ENCODE assay signal across 25 cellular contexts in genomic region chr22:48198489-48199459, GRCh38.
DNase-seq lines count a peak whose midpoint lies in the region; ATAC-seq and TF ChIP-seq lines count a peak whose summit lies in the region.
"Had no signal": no experiment of that assay in that cellular context is flagged by ENCODE, and none has a peak within 500 bp of the region (broad histone marks: within the 10 kb centered on the region; RNA-seq: fewer than 3 reads in every experiment).

No MANE protein-coding gene starts in this region.

- CTCF ChIA-PET in WTC11 (lab: Charles Lee) = no interaction called here

- POLR2A ChIA-PET in WTC11 (lab: Charles Lee) = no interaction called here

- H3K27ac Mint-ChIP-seq in WTC11 = no peak overlapping the region
- H3K27ac Mint-ChIP-seq: activated CD4-positive, alpha-beta T cell treated with anti-CD3 and anti-CD28 coated beads, Interleukin-2, amount 10 ng/mL, durations not matched to agents 7 days and 5 days; activated CD8-positive, alpha-beta memory T cell treated with anti-CD3 and anti-CD28 coated beads, Interleukin-2, amount 10 ng/mL, durations not matched to agents 7 days and 5 days; activated naive CD4-positive, alpha-beta T cell treated with anti-CD3 and anti-CD28 coated beads for 36 hours; activated T-cell treated with anti-CD3 and anti-CD28 coated beads, Interleukin-2, amount 50 U/mL, for 72 hours; brain; CD14-positive monocyte; mesothelial cell of epicardium; naive thymus-derived CD4-positive, alpha-beta T cell; T-helper 2 cell treated with Interferon-gamma antibody and Interleukin-4, amounts not matched to agents 5 μg/mL and 100 μg/mL, for 36 hours had no signal

- H3K4me1 Mint-ChIP-seq in WTC11 = peaks cover 15% of the 10 kb centered on the region
- H3K4me1 Mint-ChIP-seq: activated CD4-positive, alpha-beta T cell treated with anti-CD3 and anti-CD28 coated beads, Interleukin-2, amount 10 ng/mL, durations not matched to agents 7 days and 5 days; activated CD8-positive, alpha-beta memory T cell treated with anti-CD3 and anti-CD28 coated beads, Interleukin-2, amount 10 ng/mL, durations not matched to agents 7 days and 5 days; mesothelial cell of epicardium; naive thymus-derived CD4-positive, alpha-beta T cell had no signal

- H3K27me3 Mint-ChIP-seq in WTC11 (ENCODE audit: low read depth) = peaks cover 4% of the 10 kb centered on the region; the same call in 1 of the 2 replicates

- ATAC-seq in WTC11 = peak; percentile 73
- no peak for ATAC-seq in left lobe of liver
- no peak for ATAC-seq in HG03139 (IDR thresholded peaks at IDR 0.05; ENCODE audit: unreplicated experiment)
- ATAC-seq: activated CD8-positive, alpha-beta memory T cell treated with anti-CD3 and anti-CD28 coated beads, Interleukin-2, amount 10 ng/mL, durations not matched to agents 7 days and 5 days; activated T-cell treated with anti-CD3 and anti-CD28 coated beads, Interleukin-2, amount 50 U/mL, for 72 hours; heart right ventricle; K562; naive thymus-derived CD4-positive, alpha-beta T cell had no signal

- in situ Hi-C loops in KBM-7 (cut with MboI; ENCODE audit: low pct_unique_long_range_greater_than_20kb, low sequenced_read_pairs) = no loop called here

- H3K36me3 Mint-ChIP-seq in WTC11 = no peaks in the 10 kb centered on the region
- H3K36me3 Mint-ChIP-seq: activated CD8-positive, alpha-beta memory T cell treated with anti-CD3 and anti-CD28 coated beads, Interleukin-2, amount 10 ng/mL, durations not matched to agents 7 days and 5 days; brain; CD14-positive monocyte; mesothelial cell of epicardium; naive thymus-derived CD4-positive, alpha-beta T cell had no signal

- no peak overlapping the region for H3K4me3 Mint-ChIP-seq in WTC11
- H3K4me3 Mint-ChIP-seq: activated CD4-positive, alpha-beta T cell treated with anti-CD3 and anti-CD28 coated beads, Interleukin-2, amount 10 ng/mL, durations not matched to agents 7 days and 5 days; activated CD8-positive, alpha-beta memory T cell treated with anti-CD3 and anti-CD28 coated beads, Interleukin-2, amount 10 ng/mL, durations not matched to agents 7 days and 5 days; activated naive CD4-positive, alpha-beta T cell treated with anti-CD3 and anti-CD28 coated beads for 36 hours; activated T-cell treated with anti-CD3 and anti-CD28 coated beads, Interleukin-2, amount 50 U/mL, for 72 hours; brain; mesothelial cell of epicardium; naive thymus-derived CD4-positive, alpha-beta T cell; T-helper 2 cell treated with Interferon-gamma antibody and Interleukin-4, amounts not matched to agents 5 μg/mL and 100 μg/mL, for 36 hours had no signal

- no peak for TF ChIP-seq CTCF in WTC11 (IDR thresholded peaks at IDR 0.05)

- DNase-seq in KBM-7 = peak; percentile 13
- peak; percentile 19 for DNase-seq in WTC11 (ENCODE audit: low spot score)
- peak; percentile 21 for DNase-seq in left lobe of liver (ENCODE audit: low spot score)
- peak; percentile 42 for DNase-seq in ureter (ENCODE audit: low spot score)
- no peak for DNase-seq in occipital lobe (lab: John Stamatoyannopoulos, UW)
- no peak for DNase-seq in dedifferentiated amniotic fluid mesenchymal stem cell (ENCODE audit: extremely low spot score)
- DNase-seq: activated CD4-positive, alpha-beta T cell treated with anti-CD3 and anti-CD28 coated beads, Interleukin-2, amount 10 ng/mL, durations not matched to agents 7 days and 5 days; activated CD8-positive, alpha-beta memory T cell treated with anti-CD3 and anti-CD28 coated beads, Interleukin-2, amount 10 ng/mL, durations not matched to agents 7 days and 5 days; activated naive CD4-positive, alpha-beta T cell treated with anti-CD3 and anti-CD28 coated beads for 36 hours; activated T-cell treated with anti-CD3 and anti-CD28 coated beads, Interleukin-2, amount 50 U/mL, for 72 hours; effector CD8-positive, alpha-beta T cell; heart right ventricle; naive thymus-derived CD4-positive, alpha-beta T cell; NCI-H1417 treated with DMSO at 0.1 percent for 48 hours; NCI-H774; pancreas; retina; stimulated activated CD4-positive, alpha-beta T cell treated with anti-CD3 and anti-CD28 coated beads, Interleukin-2, amount 100 ng/mL, for 24 hours; WERI-Rb-1 had no signal

- H3K9me3 Mint-ChIP-seq in WTC11 = peaks cover 3% of the 10 kb centered on the region; the same call in 1 of the 2 replicates
- H3K9me3 Mint-ChIP-seq: activated CD4-positive, alpha-beta T cell treated with anti-CD3 and anti-CD28 coated beads, Interleukin-2, amount 10 ng/mL, durations not matched to agents 7 days and 5 days; activated naive CD4-positive, alpha-beta T cell treated with anti-CD3 and anti-CD28 coated beads for 36 hours; mesothelial cell of epicardium had no signal

TF ChIP-seq in WTC11, 78 proteins besides CTCF, POLR2A, EP300 and RAD21:
- no peak for TF ChIP-seq HMGA2 (CRISPR knock-in tag; IDR thresholded peaks at IDR 0.05)
- TF ChIP-seq GABPB1 (CRISPR knock-in tag; IDR thresholded peaks at IDR 0.05) = no peak
- no peak for TF ChIP-seq MLX (CRISPR knock-in tag; IDR thresholded peaks at IDR 0.05)
- no peak for TF ChIP-seq GTF2I (CRISPR knock-in tag; conservative IDR thresholded peaks at IDR 0.05)
- TF ChIP-seq EMX1 (CRISPR knock-in tag; IDR thresholded peaks at IDR 0.05) = no peak
- no peak for TF ChIP-seq AFF4 (CRISPR knock-in tag; IDR thresholded peaks at IDR 0.05; ENCODE audit: borderline replicate concordance)
- no peak for TF ChIP-seq ELF4 (CRISPR knock-in tag; IDR thresholded peaks at IDR 0.05; ENCODE audit: low read depth)
- no peak for TF ChIP-seq RORB (CRISPR knock-in tag; IDR thresholded peaks at IDR 0.05)
- no peak for TF ChIP-seq ZNF512 (CRISPR knock-in tag; IDR thresholded peaks at IDR 0.05; ENCODE audit: borderline replicate concordance)
- TF ChIP-seq ZNF423 (CRISPR knock-in tag; IDR thresholded peaks at IDR 0.05) = no peak
- TF ChIP-seq CREM (CRISPR knock-in tag; IDR thresholded peaks at IDR 0.05) = no peak

Comparison
In these comparisons a context has a peak if more than half of its experiments do, and no peak if none do; other contexts are left out.
1. DNase-seq: peak in KBM-7 (single experiment), WTC11 (single experiment), left lobe of liver (single experiment) and ureter (single experiment); none in occipital lobe (single experiment) and dedifferentiated amniotic fluid mesenchymal stem cell (single experiment).